Comparison of ENCODE assay signal across 1 cellular context in the genomic region with DNA sequence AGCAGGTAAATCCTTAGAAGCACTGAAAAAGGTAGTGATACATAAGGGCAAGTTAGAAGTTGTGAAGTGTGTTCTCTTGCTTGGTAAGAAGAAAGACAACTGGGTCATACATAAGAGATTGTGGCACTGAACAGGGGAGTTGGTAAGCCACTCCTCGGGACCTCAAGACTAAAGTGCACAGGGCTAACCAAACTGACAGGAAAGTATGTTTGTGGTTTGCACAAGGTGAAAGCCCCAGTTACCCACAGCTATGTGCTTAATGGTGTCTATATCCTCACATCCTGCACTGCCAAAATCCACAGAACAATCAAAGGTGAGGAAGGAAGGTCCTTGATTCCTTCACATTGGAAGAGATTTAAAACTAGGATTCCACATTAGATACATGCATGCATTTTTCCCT.
TF ChIP-seq lines count a peak whose summit lies in the region.

No MANE protein-coding gene starts in this region.

TF ChIP-seq in GM23338, 12 proteins besides CTCF, POLR2A, EP300 and RAD21 (continued from another document):
- TF ChIP-seq, protein P1, sequence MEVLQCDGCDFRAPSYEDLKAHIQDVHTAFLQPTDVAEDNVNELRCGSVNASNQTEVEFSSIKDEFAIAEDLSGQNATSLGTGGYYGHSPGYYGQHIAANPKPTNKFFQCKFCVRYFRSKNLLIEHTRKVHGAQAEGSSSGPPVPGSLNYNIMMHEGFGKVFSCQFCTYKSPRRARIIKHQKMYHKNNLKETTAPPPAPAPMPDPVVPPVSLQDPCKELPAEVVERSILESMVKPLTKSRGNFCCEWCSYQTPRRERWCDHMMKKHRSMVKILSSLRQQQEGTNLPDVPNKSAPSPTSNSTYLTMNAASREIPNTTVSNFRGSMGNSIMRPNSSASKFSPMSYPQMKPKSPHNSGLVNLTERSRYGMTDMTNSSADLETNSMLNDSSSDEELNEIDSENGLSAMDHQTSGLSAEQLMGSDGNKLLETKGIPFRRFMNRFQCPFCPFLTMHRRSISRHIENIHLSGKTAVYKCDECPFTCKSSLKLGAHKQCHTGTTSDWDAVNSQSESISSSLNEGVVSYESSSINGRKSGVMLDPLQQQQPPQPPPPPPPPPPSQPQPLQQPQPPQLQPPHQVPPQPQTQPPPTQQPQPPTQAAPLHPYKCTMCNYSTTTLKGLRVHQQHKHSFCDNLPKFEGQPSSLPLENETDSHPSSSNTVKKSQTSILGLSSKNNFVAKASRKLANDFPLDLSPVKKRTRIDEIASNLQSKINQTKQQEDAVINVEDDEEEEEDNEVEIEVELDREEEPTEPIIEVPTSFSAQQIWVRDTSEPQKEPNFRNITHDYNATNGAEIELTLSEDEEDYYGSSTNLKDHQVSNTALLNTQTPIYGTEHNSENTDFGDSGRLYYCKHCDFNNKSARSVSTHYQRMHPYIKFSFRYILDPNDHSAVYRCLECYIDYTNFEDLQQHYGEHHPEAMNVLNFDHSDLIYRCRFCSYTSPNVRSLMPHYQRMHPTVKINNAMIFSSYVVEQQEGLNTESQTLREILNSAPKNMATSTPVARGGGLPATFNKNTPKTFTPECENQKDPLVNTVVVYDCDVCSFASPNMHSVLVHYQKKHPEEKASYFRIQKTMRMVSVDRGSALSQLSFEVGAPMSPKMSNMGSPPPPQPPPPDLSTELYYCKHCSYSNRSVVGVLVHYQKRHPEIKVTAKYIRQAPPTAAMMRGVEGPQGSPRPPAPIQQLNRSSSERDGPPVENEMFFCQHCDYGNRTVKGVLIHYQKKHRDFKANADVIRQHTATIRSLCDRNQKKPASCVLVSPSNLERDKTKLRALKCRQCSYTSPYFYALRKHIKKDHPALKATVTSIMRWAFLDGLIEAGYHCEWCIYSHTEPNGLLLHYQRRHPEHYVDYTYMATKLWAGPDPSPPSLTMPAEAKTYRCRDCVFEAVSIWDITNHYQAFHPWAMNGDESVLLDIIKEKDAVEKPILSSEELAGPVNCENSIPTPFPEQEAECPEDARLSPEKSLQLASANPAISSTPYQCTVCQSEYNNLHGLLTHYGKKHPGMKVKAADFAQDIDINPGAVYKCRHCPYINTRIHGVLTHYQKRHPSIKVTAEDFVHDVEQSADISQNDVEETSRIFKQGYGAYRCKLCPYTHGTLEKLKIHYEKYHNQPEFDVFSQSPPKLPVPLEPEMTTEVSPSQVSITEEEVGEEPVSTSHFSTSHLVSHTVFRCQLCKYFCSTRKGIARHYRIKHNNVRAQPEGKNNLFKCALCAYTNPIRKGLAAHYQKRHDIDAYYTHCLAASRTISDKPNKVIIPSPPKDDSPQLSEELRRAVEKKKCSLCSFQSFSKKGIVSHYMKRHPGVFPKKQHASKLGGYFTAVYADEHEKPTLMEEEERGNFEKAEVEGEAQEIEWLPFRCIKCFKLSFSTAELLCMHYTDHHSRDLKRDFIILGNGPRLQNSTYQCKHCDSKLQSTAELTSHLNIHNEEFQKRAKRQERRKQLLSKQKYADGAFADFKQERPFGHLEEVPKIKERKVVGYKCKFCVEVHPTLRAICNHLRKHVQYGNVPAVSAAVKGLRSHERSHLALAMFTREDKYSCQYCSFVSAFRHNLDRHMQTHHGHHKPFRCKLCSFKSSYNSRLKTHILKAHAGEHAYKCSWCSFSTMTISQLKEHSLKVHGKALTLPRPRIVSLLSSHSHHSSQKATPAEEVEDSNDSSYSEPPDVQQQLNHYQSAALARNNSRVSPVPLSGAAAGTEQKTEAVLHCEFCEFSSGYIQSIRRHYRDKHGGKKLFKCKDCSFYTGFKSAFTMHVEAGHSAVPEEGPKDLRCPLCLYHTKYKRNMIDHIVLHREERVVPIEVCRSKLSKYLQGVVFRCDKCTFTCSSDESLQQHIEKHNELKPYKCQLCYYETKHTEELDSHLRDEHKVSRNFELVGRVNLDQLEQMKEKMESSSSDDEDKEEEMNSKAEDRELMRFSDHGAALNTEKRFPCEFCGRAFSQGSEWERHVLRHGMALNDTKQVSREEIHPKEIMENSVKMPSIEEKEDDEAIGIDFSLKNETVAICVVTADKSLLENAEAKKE (CRISPR knock-in tag; IDR thresholded peaks at IDR 0.05): no peak
- no peak for TF ChIP-seq ZNF331 (CRISPR knock-in tag; IDR thresholded peaks at IDR 0.05; ENCODE audit: low read depth)
- TF ChIP-seq EZH2phosphoT487 (IDR thresholded peaks at IDR 0.05; ENCODE audit: unreplicated experiment): no peak
- TF ChIP-seq JUNB (IDR thresholded peaks at IDR 0.05; ENCODE audit: unreplicated experiment): no peak
- TF ChIP-seq STAT1 (IDR thresholded peaks at IDR 0.05; ENCODE audit: unreplicated experiment): no peak
TF ChIP-seq in GM23338: peak in this region for 0.
